Comparison of ENCODE assay signal across 39 cellular contexts in the genomic region with DNA sequence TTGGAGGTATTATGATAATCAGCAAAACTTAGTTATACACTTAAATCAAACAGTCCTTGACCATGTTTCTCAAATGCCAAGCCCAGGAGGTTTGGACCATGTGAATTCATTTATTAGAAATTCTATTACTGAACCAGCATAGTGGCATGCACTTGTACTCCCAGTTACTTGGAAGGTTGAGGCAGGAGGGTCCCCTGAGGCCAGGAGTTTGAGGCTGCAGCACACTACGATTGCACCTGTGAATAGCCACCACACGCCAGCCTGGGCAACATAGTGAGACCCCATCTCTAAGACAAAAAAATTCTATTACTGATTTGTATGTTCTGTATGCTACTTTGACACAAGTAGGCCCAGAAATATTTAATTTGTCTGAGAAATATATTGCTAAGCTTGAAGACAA.
"Had no signal": no experiment of that assay in that cellular context is flagged by ENCODE, and none has a peak within 500 bp of the region (broad histone marks: within the 10 kb centered on the region; RNA-seq: fewer than 3 reads in every experiment).

No MANE protein-coding gene starts in this region.

- H3K27ac Mint-ChIP-seq: activated naive CD4-positive, alpha-beta T cell treated with anti-CD3 and anti-CD28 coated beads for 36 hours; activated naive CD4-positive, alpha-beta T cell treated with anti-CD3 and anti-CD28 coated beads, Interleukin-2, amount 10 ng/mL, durations not matched to agents 7 days and 5 days; activated naive CD4-positive, alpha-beta T cell treated with anti-CD3 and anti-CD28 coated beads, Interleukin-2, amount 50 U/mL, for 24 hours; activated naive CD4-positive, alpha-beta T cell treated with anti-CD3 and anti-CD28 coated beads, Interleukin-2, amount 50 U/mL, for 72 hours; activated naive CD8-positive, alpha-beta T cell; activated naive CD8-positive, alpha-beta T cell treated with anti-CD3 and anti-CD28 coated beads for 36 hours; activated naive CD8-positive, alpha-beta T cell treated with anti-CD3 and anti-CD28 coated beads, Interleukin-2, amount 10 ng/mL, durations not matched to agents 7 days and 5 days; activated naive CD8-positive, alpha-beta T cell treated with anti-CD3 and anti-CD28 coated beads, Interleukin-2, amount 50 U/mL, for 24 hours; activated T-cell treated with anti-CD3 and anti-CD28 coated beads, Interleukin-2, amount 50 U/mL, for 72 hours; activated T-helper 1 cell treated with anti-CD3 and anti-CD28 coated beads, Interleukin-12 subunit alpha, Interleukin-12 subunit beta, Interleukin-2, Interleukin-4 antibody, amounts not matched to agents 30 ng/mL and 10 ng/mL and 1 ng/mL, durations not matched to agents 14 hours and 24 hours and 36 hours; activated T-helper 17 cell treated with anti-CD3 and anti-CD28 coated beads, Interleukin-2, amount 50 U/mL, for 72 hours; activated T-helper 2 cell treated with anti-CD3 and anti-CD28 coated beads, Interferon-gamma antibody, Interleukin-2, Interleukin-4, amounts not matched to agents 10 μg/mL and 5 μg/mL and 100 μg/mL, durations not matched to agents 14 hours and 24 hours and 36 hours had no signal

- H3K36me3 Mint-ChIP-seq: activated naive CD4-positive, alpha-beta T cell treated with anti-CD3 and anti-CD28 coated beads, Interleukin-2, amount 10 ng/mL, durations not matched to agents 7 days and 5 days; activated naive CD4-positive, alpha-beta T cell treated with anti-CD3 and anti-CD28 coated beads, Interleukin-2, amount 50 U/mL, for 24 hours; activated naive CD4-positive, alpha-beta T cell treated with anti-CD3 and anti-CD28 coated beads, Interleukin-2, amount 50 U/mL, for 72 hours; activated naive CD8-positive, alpha-beta T cell; activated naive CD8-positive, alpha-beta T cell treated with anti-CD3 and anti-CD28 coated beads for 36 hours; brain had no signal

- H3K9me3 ChIP-seq: adrenal gland, ascending aorta, body of pancreas, breast epithelium had no signal

- FAIRE-seq: astrocyte, bronchial epithelial cell, colon had no signal

- H3K27me3 Mint-ChIP-seq: activated naive CD4-positive, alpha-beta T cell treated with anti-CD3 and anti-CD28 coated beads, Interleukin-2, amount 50 U/mL, for 24 hours; activated naive CD8-positive, alpha-beta T cell; activated naive CD8-positive, alpha-beta T cell treated with anti-CD3 and anti-CD28 coated beads for 36 hours; activated naive CD8-positive, alpha-beta T cell treated with anti-CD3 and anti-CD28 coated beads, Interleukin-2, amount 50 U/mL, for 24 hours; activated T-helper 17 cell treated with anti-CD3 and anti-CD28 coated beads, Interleukin-2, amount 50 U/mL, for 72 hours; brain; central memory CD8-positive, alpha-beta T cell had no signal

- H3K4me1 Mint-ChIP-seq: activated naive CD4-positive, alpha-beta T cell treated with anti-CD3 and anti-CD28 coated beads, Interleukin-2, amount 10 ng/mL, durations not matched to agents 7 days and 5 days; activated naive CD4-positive, alpha-beta T cell treated with anti-CD3 and anti-CD28 coated beads, Interleukin-2, amount 50 U/mL, for 24 hours; activated naive CD8-positive, alpha-beta T cell treated with anti-CD3 and anti-CD28 coated beads, Interleukin-2, amount 50 U/mL, for 24 hours; activated T-helper 17 cell treated with anti-CD3 and anti-CD28 coated beads, Interleukin-2, amount 50 U/mL, for 72 hours; central memory CD8-positive, alpha-beta T cell had no signal

- H3K9me3 Mint-ChIP-seq: activated naive CD4-positive, alpha-beta T cell treated with anti-CD3 and anti-CD28 coated beads for 36 hours; activated naive CD4-positive, alpha-beta T cell treated with anti-CD3 and anti-CD28 coated beads, Interleukin-2, amount 10 ng/mL, durations not matched to agents 7 days and 5 days; activated naive CD4-positive, alpha-beta T cell treated with anti-CD3 and anti-CD28 coated beads, Interleukin-2, amount 50 U/mL, for 24 hours; activated naive CD4-positive, alpha-beta T cell treated with anti-CD3 and anti-CD28 coated beads, Interleukin-2, amount 50 U/mL, for 72 hours; activated naive CD8-positive, alpha-beta T cell treated with anti-CD3 and anti-CD28 coated beads for 36 hours; activated naive CD8-positive, alpha-beta T cell treated with anti-CD3 and anti-CD28 coated beads, Interleukin-2, amount 10 ng/mL, durations not matched to agents 7 days and 5 days; activated naive CD8-positive, alpha-beta T cell treated with anti-CD3 and anti-CD28 coated beads, Interleukin-2, amount 50 U/mL, for 24 hours; activated T-cell treated with anti-CD3 and anti-CD28 coated beads, Interleukin-2, amount 50 U/mL, for 4 hours; activated T-cell treated with anti-CD3 and anti-CD28 coated beads, Interleukin-2, amount 50 U/mL, for 72 hours; activated T-helper 1 cell treated with anti-CD3 and anti-CD28 coated beads, Interleukin-12 subunit alpha, Interleukin-12 subunit beta, Interleukin-2, Interleukin-4 antibody, amounts not matched to agents 30 ng/mL and 10 ng/mL and 1 ng/mL, durations not matched to agents 14 hours and 24 hours and 36 hours; activated T-helper 17 cell treated with anti-CD3 and anti-CD28 coated beads, Interleukin-2, amount 50 U/mL, for 72 hours; activated T-helper 2 cell treated with anti-CD3 and anti-CD28 coated beads, Interferon-gamma antibody, Interleukin-2, Interleukin-4, amounts not matched to agents 10 μg/mL and 5 μg/mL and 100 μg/mL, durations not matched to agents 14 hours and 24 hours and 36 hours; brain; central memory CD8-positive, alpha-beta T cell had no signal

- H3K4me1 ChIP-seq: adrenal gland, ascending aorta, breast epithelium had no signal

- H3K36me3 ChIP-seq: adrenal gland, ascending aorta, brain microvascular endothelial cell, breast epithelium, cardiac muscle cell had no signal

- ATAC-seq: activated naive CD4-positive, alpha-beta T cell treated with anti-CD3 and anti-CD28 coated beads, Interleukin-2, amount 50 U/mL, for 72 hours; activated naive CD8-positive, alpha-beta T cell treated with anti-CD3 and anti-CD28 coated beads, Interleukin-2, amount 50 U/mL, for 24 hours; activated T-cell treated with anti-CD3 and anti-CD28 coated beads, Interleukin-2, amount 50 U/mL, for 4 hours; activated T-cell treated with anti-CD3 and anti-CD28 coated beads, Interleukin-2, amount 50 U/mL, for 72 hours; activated T-helper 17 cell treated with anti-CD3 and anti-CD28 coated beads, Interleukin-2, amount 50 U/mL, for 72 hours; body of pancreas had no signal

- H3K27me3 ChIP-seq: adrenal gland, ascending aorta, body of pancreas, brain microvascular endothelial cell, breast epithelium had no signal

- H3K4me3 ChIP-seq: adrenal gland, ascending aorta, body of pancreas, breast epithelium, cardiac muscle cell had no signal

- DNase-seq: activated effector memory CD4-positive, alpha-beta T cell treated with anti-CD3 and anti-CD28 coated beads, Interleukin-2, amount 50 U/mL, for 16 hours; activated effector memory CD4-positive, alpha-beta T cell treated with Interleukin-2 at 50 U/mL for 16 hours; activated gamma-delta T cell; activated gamma-delta T cell treated with Interleukin-2 at 50 U/mL for 16 hours; activated naive CD4-positive, alpha-beta T cell; activated naive CD4-positive, alpha-beta T cell treated with anti-CD3 and anti-CD28 coated beads for 36 hours; activated naive CD4-positive, alpha-beta T cell treated with anti-CD3 and anti-CD28 coated beads, Interleukin-2, amount 10 ng/mL, durations not matched to agents 7 days and 5 days; activated naive CD4-positive, alpha-beta T cell treated with anti-CD3 and anti-CD28 coated beads, Interleukin-2, amount 50 U/mL, for 16 hours; activated naive CD4-positive, alpha-beta T cell treated with Interleukin-2 at 50 U/mL for 16 hours; activated naive CD8-positive, alpha-beta T cell treated with anti-CD3 and anti-CD28 coated beads for 36 hours; activated naive CD8-positive, alpha-beta T cell treated with anti-CD3 and anti-CD28 coated beads, Interleukin-2, amount 10 ng/mL, durations not matched to agents 7 days and 5 days; activated naive CD8-positive, alpha-beta T cell treated with anti-CD3 and anti-CD28 coated beads, Interleukin-2, amount 50 U/mL, for 24 hours; activated T-cell treated with anti-CD3 and anti-CD28 coated beads, Interleukin-2, amount 50 U/mL, for 4 hours; activated T-cell treated with anti-CD3 and anti-CD28 coated beads, Interleukin-2, amount 50 U/mL, for 48 hours; activated T-cell treated with anti-CD3 and anti-CD28 coated beads, Interleukin-2, amount 50 U/mL, for 72 hours; adrenal gland; amniotic stem cell; amygdala; anterior cingulate cortex; aorta; body of pancreas; brain microvascular endothelial cell; caudate nucleus; central memory CD4-positive, alpha-beta T cell; cerebellar nuclear complex had no signal

- H3K27ac ChIP-seq: adrenal gland, ascending aorta, body of pancreas, brain microvascular endothelial cell, breast epithelium, cardiac muscle cell had no signal

- H3K4me3 Mint-ChIP-seq: activated naive CD4-positive, alpha-beta T cell treated with anti-CD3 and anti-CD28 coated beads for 36 hours; activated naive CD4-positive, alpha-beta T cell treated with anti-CD3 and anti-CD28 coated beads, Interleukin-2, amount 10 ng/mL, durations not matched to agents 7 days and 5 days; activated naive CD4-positive, alpha-beta T cell treated with anti-CD3 and anti-CD28 coated beads, Interleukin-2, amount 50 U/mL, for 24 hours; activated naive CD8-positive, alpha-beta T cell; activated naive CD8-positive, alpha-beta T cell treated with anti-CD3 and anti-CD28 coated beads for 36 hours; activated naive CD8-positive, alpha-beta T cell treated with anti-CD3 and anti-CD28 coated beads, Interleukin-2, amount 10 ng/mL, durations not matched to agents 7 days and 5 days; activated naive CD8-positive, alpha-beta T cell treated with anti-CD3 and anti-CD28 coated beads, Interleukin-2, amount 50 U/mL, for 24 hours; activated T-cell treated with anti-CD3 and anti-CD28 coated beads, Interleukin-2, amount 50 U/mL, for 4 hours; activated T-cell treated with anti-CD3 and anti-CD28 coated beads, Interleukin-2, amount 50 U/mL, for 72 hours; activated T-helper 1 cell treated with anti-CD3 and anti-CD28 coated beads, Interleukin-12 subunit alpha, Interleukin-12 subunit beta, Interleukin-2, Interleukin-4 antibody, amounts not matched to agents 30 ng/mL and 10 ng/mL and 1 ng/mL, durations not matched to agents 14 hours and 24 hours and 36 hours; activated T-helper 17 cell treated with anti-CD3 and anti-CD28 coated beads, Interleukin-2, amount 50 U/mL, for 72 hours; brain; central memory CD8-positive, alpha-beta T cell had no signal
